Comparison of ENCODE assay signal across 19 cellular contexts in the genomic region with DNA sequence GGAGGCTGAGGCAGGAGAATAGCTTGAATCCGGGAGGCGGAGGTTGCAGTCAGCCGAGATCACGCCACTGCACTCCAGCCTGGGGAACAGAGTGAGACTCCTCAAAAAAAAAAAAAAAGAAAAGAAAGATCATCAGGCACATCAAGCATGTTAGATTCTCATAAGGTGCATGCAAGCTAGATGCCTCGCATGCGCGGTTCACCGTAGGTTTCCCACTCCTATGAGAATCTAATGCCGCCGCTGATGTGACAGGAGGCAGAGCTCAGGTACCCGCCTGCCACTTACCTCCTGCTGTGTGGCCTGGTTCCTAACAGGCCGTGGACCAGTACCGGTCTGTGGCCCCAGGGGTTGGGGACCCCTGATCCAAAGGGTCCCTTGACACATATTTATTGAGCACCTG. TPM values are rescaled to one million over a fixed set of nuclear protein-coding genes. Genes with fewer than 3 reads are reported as not detected.
"Had no signal": no experiment of that assay in that cellular context is flagged by ENCODE, and none has a peak within 500 bp of the region (broad histone marks: within the 10 kb centered on the region; RNA-seq: fewer than 3 reads in every experiment).

No MANE protein-coding gene starts in this region.

- H3K27ac ChIP-seq: cardiac muscle cell, tibial artery had no signal

- H3K27me3 ChIP-seq: cardiac muscle cell, esophagus muscularis mucosa, gastrocnemius medialis, spleen, tibial artery had no signal

- H3K9me3 ChIP-seq: esophagus muscularis mucosa, gastrocnemius medialis, spleen, tibial artery had no signal

- H3K4me3 ChIP-seq: cardiac muscle cell, esophagus muscularis mucosa, gastrocnemius medialis, spleen, tibial artery had no signal

- ATAC-seq: stimulated activated naive CD8-positive, alpha-beta T cell treated with anti-CD3 and anti-CD28 coated beads, Interleukin-15, Interleukin-2, amounts not matched to agents 100 U/mL and 50 U/mL, for 24 hours had no signal

- H3K36me3 ChIP-seq: gastrocnemius medialis had no signal

- DNase-seq: activated CD4-positive, alpha-beta memory T cell treated with anti-CD3 and anti-CD28 coated beads for 36 hours; activated CD4-positive, alpha-beta T cell treated with anti-CD3 and anti-CD28 coated beads for 48 hours; activated effector memory CD4-positive, alpha-beta T cell treated with anti-CD3 and anti-CD28 coated beads, Interleukin-2, amount 50 U/mL, for 16 hours; activated naive CD4-positive, alpha-beta T cell treated with anti-CD3 and anti-CD28 coated beads, Interleukin-2, amount 10 ng/mL, durations not matched to agents 7 days and 5 days; amygdala; dermis blood vessel endothelial cell; effector CD8-positive, alpha-beta T cell; left cardiac atrium; nucleus accumbens; retina; spleen; stimulated activated CD4-positive, alpha-beta T cell treated with anti-CD3 and anti-CD28 coated beads, Interleukin-4, amount 100 ng/mL, for 4 hours; stimulated activated naive CD8-positive, alpha-beta T cell treated with anti-CD3 and anti-CD28 coated beads, Interleukin-15, Interleukin-2, amounts not matched to agents 100 U/mL and 50 U/mL, for 24 hours; substantia nigra had no signal

RNA-seq across cellular contexts. Expression of a gene that starts 51.2 kb away (rescaled TPM):
- total RNA-seq: activated CD4-positive, alpha-beta memory T cell treated with anti-CD3 and anti-CD28 coated beads for 36 hours; T-helper 2 cell treated with Interferon-gamma antibody and Interleukin-4, amounts not matched to agents 100 ng/mL and 5 ng/mL, for 36 hours had no signal
